Comparison of ENCODE assay signal across 13 cellular contexts in genomic region chr9:2459756-2460155, GRCh38.
"Had no signal": no experiment of that assay in that cellular context is flagged by ENCODE, and none has a peak within 500 bp of the region (broad histone marks: within the 10 kb centered on the region; RNA-seq: fewer than 3 reads in every experiment).

No MANE protein-coding gene starts in this region.

- DNase-seq: activated CD4-positive, alpha-beta memory T cell treated with anti-CD3 and anti-CD28 coated beads, Interleukin-2, amount 10 ng/mL, durations not matched to agents 7 days and 5 days; activated CD8-positive, alpha-beta memory T cell treated with anti-CD3 and anti-CD28 coated beads, Interleukin-2, amount 50 U/mL, for 4 hours; activated gamma-delta T cell treated with Interleukin-2 at 50 U/mL for 16 hours; activated naive CD8-positive, alpha-beta T cell treated with anti-CD3 and anti-CD28 coated beads for 36 hours; activated T-cell treated with anti-CD3 and anti-CD28 coated beads, Interleukin-2, amount 50 U/mL, for 72 hours; aorta; effector CD4-positive, alpha-beta T cell; foreskin keratinocyte; heart left ventricle; naive thymus-derived CD4-positive, alpha-beta T cell; stimulated activated CD4-positive, alpha-beta T cell treated with anti-CD3 and anti-CD28 coated beads, Interleukin-2, amount 100 ng/mL, for 48 hours; stimulated activated naive CD4-positive, alpha-beta T cell treated with Interleukin-2 at 50 U/mL for 16 hours had no signal

- ATAC-seq: activated CD4-positive, CD25-positive, alpha-beta regulatory T cell treated with anti-CD3 and anti-CD28 coated beads, Interleukin-2, amount 50 U/mL, for 24 hours; activated T-cell treated with anti-CD3 and anti-CD28 coated beads, Interleukin-2, amount 50 U/mL, for 72 hours; foreskin keratinocyte; heart left ventricle; naive thymus-derived CD4-positive, alpha-beta T cell had no signal

- H3K27me3 ChIP-seq: heart left ventricle had no signal

- H3K36me3 ChIP-seq: heart left ventricle had no signal

- H3K27ac ChIP-seq: foreskin keratinocyte, heart left ventricle had no signal

- H3K4me3 ChIP-seq: heart left ventricle had no signal

- H3K4me1 ChIP-seq: foreskin keratinocyte had no signal
